ENCODE assay signal across 22 cellular contexts in the genomic region with DNA sequence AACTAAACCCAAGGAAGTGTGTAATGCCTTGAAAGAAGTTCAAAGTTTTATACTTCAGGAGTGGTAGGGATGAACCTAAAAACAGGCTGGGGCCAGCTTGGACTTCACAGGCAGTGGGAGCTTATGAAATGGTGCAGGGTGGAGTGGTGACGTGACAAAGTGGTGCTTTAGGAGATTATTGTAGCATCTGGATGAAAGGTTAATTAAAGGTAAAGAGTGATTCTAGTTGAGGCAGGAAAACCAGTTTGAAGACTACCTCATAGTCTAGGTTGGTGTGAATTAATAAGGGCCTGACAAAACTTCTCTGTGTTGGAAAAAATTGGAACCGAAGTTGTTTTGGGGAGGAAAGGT.
"Had no signal": no experiment of that assay in that cellular context is flagged by ENCODE, and none has a peak within 500 bp of the region (broad histone marks: within the 10 kb centered on the region; RNA-seq: fewer than 3 reads in every experiment).

No MANE protein-coding gene starts in this region.

- H3K4me1 ChIP-seq: breast epithelium, Peyer's patch, SJCRH30 had no signal

- H3K4me3 ChIP-seq: breast epithelium, Peyer's patch, SJCRH30 had no signal

- H3K27ac ChIP-seq: breast epithelium, Peyer's patch, RWPE1, SJCRH30 had no signal

- H3K36me3 ChIP-seq: breast epithelium, SJCRH30 had no signal

- H3K27me3 ChIP-seq: breast epithelium, Peyer's patch, SJCRH30 had no signal

- DNase-seq: activated CD4-positive, alpha-beta T cell treated with anti-CD3 and anti-CD28 coated beads for 4 hours; activated CD8-positive, alpha-beta memory T cell treated with anti-CD3 and anti-CD28 coated beads, Interleukin-2, amount 50 U/mL, for 4 hours; activated CD8-positive, alpha-beta T cell treated with anti-CD3 and anti-CD28 coated beads for 36 hours; activated gamma-delta T cell treated with Interleukin-2 at 50 U/mL for 16 hours; activated naive CD4-positive, alpha-beta T cell treated with anti-CD3 and anti-CD28 coated beads, Interleukin-2, amount 10 ng/mL, durations not matched to agents 7 days and 5 days; activated naive CD8-positive, alpha-beta T cell treated with anti-CD3 and anti-CD28 coated beads for 36 hours; activated T-cell treated with anti-CD3 and anti-CD28 coated beads, Interleukin-2, amount 50 U/mL, for 72 hours; caudate nucleus; KG1; NCI-H1092; NCI-H1417; NCI-H1930; NCI-H2107; NCI-H2171 treated with DMSO at 0.1 percent for 48 hours; NCI-H510A treated with DMSO at 0.1 percent for 48 hours; NCI-H69; Peyer's patch; Right ventricle myocardium superior; SJCRH30 had no signal

- ATAC-seq: activated CD4-positive, CD25-positive, alpha-beta regulatory T cell treated with anti-CD3 and anti-CD28 coated beads, Interleukin-2, amount 50 U/mL, for 24 hours; activated CD8-positive, alpha-beta T cell treated with anti-CD3 and anti-CD28 coated beads for 36 hours; activated T-cell treated with anti-CD3 and anti-CD28 coated beads, Interleukin-2, amount 50 U/mL, for 72 hours had no signal

- H3K9me3 ChIP-seq: Peyer's patch, SJCRH30 had no signal
